Comparison of ENCODE assay signal across 19 cellular contexts in the genomic region with DNA sequence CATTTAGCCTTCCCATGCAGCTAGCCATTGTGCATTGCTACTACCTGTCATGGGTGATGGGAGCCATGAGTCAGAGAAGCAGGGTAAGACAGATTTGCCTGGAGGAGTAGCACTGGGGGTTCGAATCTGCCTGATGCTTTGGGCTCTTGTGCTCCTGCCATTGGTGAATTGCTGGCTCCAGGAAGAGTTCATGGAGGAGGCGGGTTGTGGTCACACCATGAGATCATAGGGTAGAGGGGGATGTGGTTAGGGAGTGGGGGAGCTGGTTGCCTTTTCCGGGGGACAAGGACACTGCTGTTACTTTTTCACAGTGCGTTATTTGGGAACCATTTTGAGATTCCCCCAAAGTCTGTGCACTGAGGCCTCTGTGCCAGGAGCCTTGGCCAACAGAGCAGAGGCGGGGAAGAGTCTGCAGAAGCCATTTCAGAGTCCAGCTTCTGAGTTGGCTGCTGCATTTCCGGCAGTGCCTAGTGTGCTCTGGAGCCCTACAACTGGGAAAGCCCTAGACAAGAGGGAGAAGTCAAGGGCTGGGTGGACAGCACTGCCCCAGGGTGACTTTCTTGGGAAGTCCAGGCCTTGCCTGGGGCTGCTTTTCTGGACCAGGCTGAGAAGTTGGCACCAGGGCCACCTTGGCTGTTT. TPM values are rescaled to one million over a fixed set of nuclear protein-coding genes. Genes with fewer than 3 reads are reported as not detected.
A peak's percentile ranks its signal among the peaks of the same experiment; 100 is the strongest.
DNase-seq lines count a peak whose midpoint lies in the region; ATAC-seq and TF ChIP-seq lines count a peak whose summit lies in the region.
"Had no signal": no experiment of that assay in that cellular context is flagged by ENCODE, and none has a peak within 500 bp of the region (broad histone marks: within the 10 kb centered on the region; RNA-seq: fewer than 3 reads in every experiment).

No MANE protein-coding gene starts in this region.

- H3K4me1 ChIP-seq in BLaER1 = peaks cover 60% of the 10 kb centered on the region
- peaks cover 23% of the 10 kb centered on the region for H3K4me1 ChIP-seq in right cardiac atrium (ENCODE audit: control insufficient read depth, insufficient read depth, low read length)
- peaks cover 0 to 18% (median 0%) of the 10 kb centered on the region in 4 donors for H3K4me1 ChIP-seq in Peyer's patch
- peaks cover 9% of the 10 kb centered on the region for H3K4me1 ChIP-seq in CD8-positive, alpha-beta memory T cell (ENCODE audit: insufficient read depth, low read length)
- H3K4me1 ChIP-seq: pancreas had no signal

- H3K4me3 ChIP-seq in BLaER1 (0 out of 2 replicates have a peak overlapping the region, but pooled peaks have one; percentile 11), right cardiac atrium (ENCODE audit: low read length) (no peak overlapping the region), Peyer's patch (no peak overlapping the region)
- H3K4me3 ChIP-seq in CD8-positive, alpha-beta memory T cell (ENCODE audit: low read length) = no peak overlapping the region
- H3K4me3 ChIP-seq: esophagus muscularis mucosa, pancreas, spleen had no signal

- H3K27ac ChIP-seq in BLaER1 (peak overlapping the region; percentile 62), right cardiac atrium (ENCODE audit: low read length) (no peak overlapping the region), Peyer's patch (no peak overlapping the region)
- H3K27ac ChIP-seq in CD8-positive, alpha-beta memory T cell (ENCODE audit: low read depth, low read length) = no peak overlapping the region
- H3K27ac ChIP-seq: esophagus muscularis mucosa, pancreas had no signal

- no peak for TF ChIP-seq CTCF in Peyer's patch (IDR thresholded peaks at IDR 0.05)

- H4K20me1 ChIP-seq in BLaER1 = 0 out of 2 replicates have a peak, but pooled peaks cover 2% of the 10 kb centered on the region

- no peak overlapping the region for H3K9ac ChIP-seq in BLaER1
- H3K9ac ChIP-seq: SK-N-SH had no signal

- peak overlapping the region in 3 of 7 donors; percentile 52 to 68 (median 55) for H3K4me3 Mint-ChIP-seq in CD8-positive, alpha-beta memory T cell

- POLR2A ChIA-PET in CD8-positive, alpha-beta memory T cell (lab: Charles Lee) = interaction anchor here (0.6 kb wide), 1 partner anchor 1080 kb away, joined by 4 read pairs; no protein-coding TSS in a partner anchor

- peak overlapping the region; percentile 86 for H3K4me2 ChIP-seq in BLaER1
- H3K4me2 ChIP-seq: SK-N-SH had no signal

- peaks cover 13 to 20% (median 17%) of the 10 kb centered on the region in 3 donors for H3K4me1 Mint-ChIP-seq in CD8-positive, alpha-beta memory T cell

- 70% methylated on average over 6 of the region's 6 CpGs for WGBS in right cardiac atrium

- peak in 1 of 2 donors; percentile 33 for ATAC-seq in right cardiac atrium
- ATAC-seq in GM18502 (IDR thresholded peaks at IDR 0.05; ENCODE audit: poor library complexity, unreplicated experiment) = no peak
- ATAC-seq: pancreas had no signal

- H3K27me3 ChIP-seq in BLaER1 (no peaks in the 10 kb centered on the region), right cardiac atrium (ENCODE audit: control insufficient read depth, insufficient read depth) (no peaks in the 10 kb centered on the region), Peyer's patch (no peaks in the 10 kb centered on the region)
- no peaks in the 10 kb centered on the region for H3K27me3 ChIP-seq in CD8-positive, alpha-beta memory T cell (ENCODE audit: insufficient read depth, low read length, poor library complexity, severe bottlenecking)
- H3K27me3 ChIP-seq: esophagus muscularis mucosa, pancreas had no signal

- TF ChIP-seq POLR2A in Peyer's patch (IDR thresholded peaks at IDR 0.05) = no peak

- intact Hi-C loops in right cardiac atrium (cut with DNase I) = no loop called here

- peak; percentile 42 for DNase-seq in KBM-7
- DNase-seq in UCSD-AML1 (lab: John Stamatoyannopoulos, UW; ENCODE audit: unreplicated experiment) = peak; percentile 60
- peak in 2 of 3 donors; percentile 72 to 82 for DNase-seq in right cardiac atrium
- no peak for DNase-seq in Peyer's patch
- DNase-seq in CD8-positive, alpha-beta memory T cell = no peak
- DNase-seq in putamen (ENCODE audit: low spot score) = no peak
- DNase-seq: activated gamma-delta T cell treated with Interleukin-2 at 50 U/mL for 16 hours; hippocampal formation; NCI-H187; NCI-H510A; OCI-M1; SK-N-SH; spleen; stimulated activated naive CD4-positive, alpha-beta T cell had no signal

- H3K9me3 ChIP-seq in BLaER1 = no peaks in the 10 kb centered on the region
- H3K9me3 ChIP-seq in right cardiac atrium (ENCODE audit: control insufficient read depth, low read length) = no peaks in the 10 kb centered on the region
- no peaks in the 10 kb centered on the region for H3K9me3 ChIP-seq in Peyer's patch
- H3K9me3 ChIP-seq in CD8-positive, alpha-beta memory T cell (ENCODE audit: low read length) = no peaks in the 10 kb centered on the region
- H3K9me3 ChIP-seq: esophagus muscularis mucosa, pancreas, SK-N-SH, spleen had no signal

- in situ Hi-C loops in KBM-7 (cut with MboI; ENCODE audit: low pct_unique_long_range_greater_than_20kb, low sequenced_read_pairs) = no loop called here

- H3K36me3 ChIP-seq in BLaER1 (peaks cover 4% of the 10 kb centered on the region; the same call in 1 of the 2 replicates), Peyer's patch (peaks cover 0 to 16% (median 0%) of the 10 kb centered on the region in 3 donors)
- H3K36me3 ChIP-seq in CD8-positive, alpha-beta memory T cell (ENCODE audit: insufficient read depth, low read length) = no peaks in the 10 kb centered on the region
- H3K36me3 ChIP-seq: pancreas had no signal

- CTCF ChIA-PET in CD8-positive, alpha-beta memory T cell (lab: Charles Lee) = interaction anchor here (0.9 kb wide), 1 partner anchor 84 kb away, joined by 3 read pairs; no protein-coding TSS in a partner anchor

- peaks cover 0 to 7% (median 2%) of the 10 kb centered on the region in 3 donors for H3K36me3 Mint-ChIP-seq in CD8-positive, alpha-beta memory T cell

- H3K27me3 Mint-ChIP-seq in CD8-positive, alpha-beta memory T cell = peaks cover 8 to 24% of the 10 kb centered on the region in 2 donors

- peak overlapping the region in 3 of 8 donors; percentile 19 to 58 (median 52) for H3K27ac Mint-ChIP-seq in CD8-positive, alpha-beta memory T cell

- H3K9me3 Mint-ChIP-seq in CD8-positive, alpha-beta memory T cell = no peaks in the 10 kb centered on the region
- H3K9me3 Mint-ChIP-seq: IgD-negative memory B cell had no signal

RNA-seq across cellular contexts. Expression of gene ANGPTL2, which starts 6.2 kb away (rescaled TPM):
- total RNA-seq in right cardiac atrium (10 to 100 TPM; 33.8 to 69.5 (median 47.2) TPM), Peyer's patch (10 to 100 TPM in 3 of 4 donors, 1 to 10 TPM in 1; 2.8 to 14.0 (median 11.3) TPM)
- 26.7 TPM for polyA plus RNA-seq in right cardiac atrium
- not detected for total RNA-seq in CD8-positive, alpha-beta memory T cell
- not detected for polyA plus RNA-seq in CD8-positive, alpha-beta memory T cell

Comparison
In these comparisons a context has a peak if more than half of its experiments do, and no peak if none do; other contexts are left out.
1. DNase-seq: peak in KBM-7 (single experiment), UCSD-AML1 (single experiment) and right cardiac atrium (2 of 3); none in Peyer's patch (0 of 3), CD8-positive, alpha-beta memory T cell (0 of 5) and putamen (single experiment).